ENCODE assay signal across 12 cellular contexts in genomic region chr2:113895301-113895700, GRCh38. TPM values are rescaled to one million over a fixed set of nuclear protein-coding genes. Genes with fewer than 3 reads are reported as not detected.
DNase-seq lines count a peak whose midpoint lies in the region; ATAC-seq and TF ChIP-seq lines count a peak whose summit lies in the region.
"Had no signal": no experiment of that assay in that cellular context is flagged by ENCODE, and none has a peak within 500 bp of the region (broad histone marks: within the 10 kb centered on the region; RNA-seq: fewer than 3 reads in every experiment).

No MANE protein-coding gene starts in this region.

- no peak overlapping the region for H2AFZ ChIP-seq in HCT116 (ENCODE audit: low read depth, low read length, poor library complexity, severe bottlenecking)
- H2AFZ ChIP-seq in mesenchymal stem cell (ENCODE audit: low read depth, low read length), result no peak overlapping the region

- H3K23ac ChIP-seq in mesenchymal stem cell (ENCODE audit: low read length in 2 of 2), result no peak overlapping the region

- no peak overlapping the region for H2AK5ac ChIP-seq in mesenchymal stem cell (ENCODE audit: low read length, severe bottlenecking)

- H3K9ac ChIP-seq in HCT116 (ENCODE audit: low read length), result no peak overlapping the region
- peak overlapping the region; percentile 88 for H3K9ac ChIP-seq in mesenchymal stem cell (ENCODE audit: low read length)

- H3K4me3 ChIP-seq in CD8-positive, alpha-beta memory T cell (ENCODE audit: low read length), result peak overlapping the region; percentile 6
- H3K4me3 ChIP-seq in HCT116 (replicated peaks in 1 of 2; ENCODE audit: low read depth in 1 of 2, low read length in 2 of 2), result no peak overlapping the region
- peak overlapping the region in 1 of 2 experiments; percentile 66 for H3K4me3 ChIP-seq in mesenchymal stem cell (ENCODE audit: insufficient read depth in 1 of 2, low read depth in 1 of 2, low read length in 2 of 2)

- intact Hi-C loops in HCT116 (cut with micrococcal nuclease), result no loop called here
- intact Hi-C loops in activated T-helper 1 cell treated with anti-CD3 and anti-CD28 coated beads, Interleukin-12 subunit alpha, Interleukin-12 subunit beta, Interleukin-2, Interleukin-4 antibody, amounts not matched to agents 30 ng/mL and 10 ng/mL and 1 ng/mL, durations not matched to agents 14 hours and 24 hours and 36 hours (cut with micrococcal nuclease), result loop anchor here (1.0 to 2.0 kb wide), 3 partner anchors 8 to 28 kb away; no protein-coding TSS in a partner anchor

- no peak overlapping the region for H4K91ac ChIP-seq in mesenchymal stem cell (ENCODE audit: low read length)

- CTCF ChIA-PET in CD8-positive, alpha-beta memory T cell (lab: Charles Lee), result no interaction called here
- CTCF ChIA-PET in HCT116 (lab: Charles Lee), result no interaction called here

- H4K8ac ChIP-seq in mesenchymal stem cell (ENCODE audit: low read length), result no peak overlapping the region

- H4K20me1 ChIP-seq in HCT116 (ENCODE audit: insufficient read depth), result no peaks in the 10 kb centered on the region

- WGBS in mesenchymal stem cell, result 88% methylated on average over 3 of the region's 4 CpGs

- TF ChIP-seq RAD21 in HCT116 (IDR thresholded peaks at IDR 0.05; ENCODE audit: low read depth), result no peak

- H3K9me3 Mint-ChIP-seq in CD8-positive, alpha-beta memory T cell, result no peaks in the 10 kb centered on the region
- no peaks in the 10 kb centered on the region for H3K9me3 Mint-ChIP-seq in activated T-helper 1 cell treated with anti-CD3 and anti-CD28 coated beads, Interleukin-12 subunit alpha, Interleukin-12 subunit beta, Interleukin-2, Interleukin-4 antibody, amounts not matched to agents 30 ng/mL and 10 ng/mL and 1 ng/mL, durations not matched to agents 14 hours and 24 hours and 36 hours
- H3K9me3 Mint-ChIP-seq in glutamatergic neuron (ENCODE audit: unreplicated experiment), result peaks cover 4% of the 10 kb centered on the region

- no peaks in the 10 kb centered on the region for H3K9me3 ChIP-seq in CD8-positive, alpha-beta memory T cell (ENCODE audit: low read length)
- no peaks in the 10 kb centered on the region for H3K9me3 ChIP-seq in HCT116 (ENCODE audit: control insufficient read depth in 1 of 2, insufficient read depth in 1 of 2, low read depth in 1 of 2, low read length in 2 of 2)
- H3K9me3 ChIP-seq in mesenchymal stem cell (ENCODE audit: control insufficient read depth, low read length), result no peaks in the 10 kb centered on the region

- H3K27me3 ChIP-seq in CD8-positive, alpha-beta memory T cell (ENCODE audit: insufficient read depth, low read length, poor library complexity, severe bottlenecking), result no peaks in the 10 kb centered on the region
- H3K27me3 ChIP-seq in HCT116 (ENCODE audit: insufficient read depth, low read length) (no peaks in the 10 kb centered on the region), mesenchymal stem cell (ENCODE audit: control insufficient read depth in 1 of 2, insufficient read depth in 1 of 2, low read length in 2 of 2) (no peaks in the 10 kb centered on the region)

- H3K79me1 ChIP-seq in mesenchymal stem cell (replicated peaks; ENCODE audit: low read length, poor library complexity, severe bottlenecking), result no peaks in the 10 kb centered on the region

- no peak overlapping the region for H2BK15ac ChIP-seq in mesenchymal stem cell (ENCODE audit: low read depth, poor library complexity, severe bottlenecking)

- no peaks in the 10 kb centered on the region for H3K27me3 Mint-ChIP-seq in CD8-positive, alpha-beta memory T cell
- no peaks in the 10 kb centered on the region for H3K27me3 Mint-ChIP-seq in activated T-helper 1 cell treated with anti-CD3 and anti-CD28 coated beads, Interleukin-12 subunit alpha, Interleukin-12 subunit beta, Interleukin-2, Interleukin-4 antibody, amounts not matched to agents 30 ng/mL and 10 ng/mL and 1 ng/mL, durations not matched to agents 14 hours and 24 hours and 36 hours (ENCODE audit: insufficient read depth)
- no peaks in the 10 kb centered on the region for H3K27me3 Mint-ChIP-seq in glutamatergic neuron (ENCODE audit: unreplicated experiment)

- H3K4me2 ChIP-seq in HCT116 (ENCODE audit: low read length), result peak overlapping the region; percentile 61; the same call in 1 of the 2 replicates
- no peak overlapping the region for H3K4me2 ChIP-seq in mesenchymal stem cell (ENCODE audit: low read length, poor library complexity, severe bottlenecking)

- TF ChIP-seq POLR2A in HCT116 (IDR thresholded peaks at IDR 0.05; ENCODE audit: borderline replicate concordance, extremely low read depth, insufficient read depth, insufficient read length), result no peak

- no peak overlapping the region for H2BK12ac ChIP-seq in mesenchymal stem cell (ENCODE audit: low read length in 2 of 2)

- H3K27ac ChIP-seq in CD8-positive, alpha-beta memory T cell (ENCODE audit: low read depth, low read length), result no peak overlapping the region
- H3K27ac ChIP-seq in HCT116 (ENCODE audit: low read depth, low read length) (no peak overlapping the region; the same call in 1 of the 2 replicates), mesenchymal stem cell (ENCODE audit: low read length, poor library complexity, severe bottlenecking) (no peak overlapping the region)

- H3K27ac Mint-ChIP-seq in CD8-positive, alpha-beta memory T cell, result peak overlapping the region in 6 of 8 donors; percentile 51 to 91 (median 83)
- peak overlapping the region; percentile 40 for H3K27ac Mint-ChIP-seq in activated T-helper 1 cell treated with anti-CD3 and anti-CD28 coated beads, Interleukin-12 subunit alpha, Interleukin-12 subunit beta, Interleukin-2, Interleukin-4 antibody, amounts not matched to agents 30 ng/mL and 10 ng/mL and 1 ng/mL, durations not matched to agents 14 hours and 24 hours and 36 hours
- no peak overlapping the region for H3K27ac Mint-ChIP-seq in glutamatergic neuron (ENCODE audit: unreplicated experiment)

- no peak overlapping the region for H3K14ac ChIP-seq in mesenchymal stem cell (ENCODE audit: low read length in 2 of 2)

- ATAC-seq in HCT116 (no peak), HG03280 (IDR thresholded peaks at IDR 0.05; ENCODE audit: unreplicated experiment) (no peak), GM21717 (IDR thresholded peaks at IDR 0.05; ENCODE audit: unreplicated experiment) (no peak)

- peaks cover 100% of the 10 kb centered on the region for H3K79me2 ChIP-seq in HCT116 (ENCODE audit: insufficient read depth, low read length)

- no peak overlapping the region for H3K18ac ChIP-seq in mesenchymal stem cell (ENCODE audit: low read depth in 1 of 2, low read length in 2 of 2)

- BruUV-seq in HCT116 (replicated peaks; lab: Mats Ljungman, UMichigan), result no TSS peak

- RAD21 ChIA-PET in HCT116 (lab: Charles Lee; ENCODE audit: low non-redundant PET in 1 of 2, low total read pairs in 2 of 2, uncharacterized antibody in 2 of 2, unreplicated experiment in 2 of 2), result no interaction called here

- no peaks in the 10 kb centered on the region for H3K9me2 ChIP-seq in HCT116 (ENCODE audit: insufficient read depth)

- H3K4me1 Mint-ChIP-seq in CD8-positive, alpha-beta memory T cell, result peaks cover 85 to 94% (median 92%) of the 10 kb centered on the region in 3 donors
- H3K4me1 Mint-ChIP-seq in activated T-helper 1 cell treated with anti-CD3 and anti-CD28 coated beads, Interleukin-12 subunit alpha, Interleukin-12 subunit beta, Interleukin-2, Interleukin-4 antibody, amounts not matched to agents 30 ng/mL and 10 ng/mL and 1 ng/mL, durations not matched to agents 14 hours and 24 hours and 36 hours (ENCODE audit: low read depth), result peaks cover 85% of the 10 kb centered on the region
- peaks cover 25% of the 10 kb centered on the region for H3K4me1 Mint-ChIP-seq in glutamatergic neuron (ENCODE audit: low read depth, unreplicated experiment)

- POLR2A ChIA-PET in CD8-positive, alpha-beta memory T cell (lab: Charles Lee), result interaction anchor here (1.4 kb wide), 1 partner anchor 139 kb away, joined by 3 read pairs; the partner anchor contains the start of gene SLC35F5
- POLR2A ChIA-PET in HCT116 (lab: Charles Lee), result no interaction called here

- H2BK5ac ChIP-seq in mesenchymal stem cell (ENCODE audit: low read depth, low read length, poor library complexity, severe bottlenecking), result no peak overlapping the region

- H3K4me3 Mint-ChIP-seq in CD8-positive, alpha-beta memory T cell, result peak overlapping the region; percentile 80 to 99 (median 93)
- peak overlapping the region; percentile 100 for H3K4me3 Mint-ChIP-seq in activated T-helper 1 cell treated with anti-CD3 and anti-CD28 coated beads, Interleukin-12 subunit alpha, Interleukin-12 subunit beta, Interleukin-2, Interleukin-4 antibody, amounts not matched to agents 30 ng/mL and 10 ng/mL and 1 ng/mL, durations not matched to agents 14 hours and 24 hours and 36 hours
- no peak overlapping the region for H3K4me3 Mint-ChIP-seq in glutamatergic neuron (ENCODE audit: unreplicated experiment)

- H3K36me3 Mint-ChIP-seq in CD8-positive, alpha-beta memory T cell, result peaks cover 0 to 34% (median 20%) of the 10 kb centered on the region in 3 donors
- peaks cover 56% of the 10 kb centered on the region for H3K36me3 Mint-ChIP-seq in activated T-helper 1 cell treated with anti-CD3 and anti-CD28 coated beads, Interleukin-12 subunit alpha, Interleukin-12 subunit beta, Interleukin-2, Interleukin-4 antibody, amounts not matched to agents 30 ng/mL and 10 ng/mL and 1 ng/mL, durations not matched to agents 14 hours and 24 hours and 36 hours (ENCODE audit: low read depth)
- no peaks in the 10 kb centered on the region for H3K36me3 Mint-ChIP-seq in glutamatergic neuron (ENCODE audit: unreplicated experiment)

- no peak for DNase-seq in CD8-positive, alpha-beta memory T cell
- DNase-seq in HCT116 (ENCODE audit: low read depth, low spot score) (no peak), mesenchymal stem cell (no peak), midbrain (lab: John Stamatoyannopoulos, UW) (no peak), glutamatergic neuron (no peak)
- DNase-seq in activated T-helper 1 cell treated with anti-CD3 and anti-CD28 coated beads, Interleukin-12 subunit alpha, Interleukin-12 subunit beta, Interleukin-2, Interleukin-4 antibody, amounts not matched to agents 30 ng/mL and 10 ng/mL and 1 ng/mL, durations not matched to agents 14 hours and 24 hours and 36 hours (ENCODE audit: low spot score), result no peak
- DNase-seq: activated CD8-positive, alpha-beta memory T cell treated with anti-CD3 and anti-CD28 coated beads for 24 hours; NCI-H2029 treated with DMSO at 0.1 percent for 48 hours; SHP77; small intestine had no signal

- H3K4me1 ChIP-seq in CD8-positive, alpha-beta memory T cell (ENCODE audit: insufficient read depth, low read length), result peaks cover 86% of the 10 kb centered on the region
- H3K4me1 ChIP-seq in HCT116 (ENCODE audit: control insufficient read depth in 1 of 2, insufficient read depth in 2 of 2, low read length in 2 of 2) (peaks cover 41 to 44% of the 10 kb centered on the region in 2 experiments), mesenchymal stem cell (ENCODE audit: control insufficient read depth, insufficient read depth, low read depth, low read length) (peaks cover 6% of the 10 kb centered on the region)

- H3K4ac ChIP-seq in mesenchymal stem cell (ENCODE audit: low read depth in 1 of 2, low read length in 2 of 2), result no peak overlapping the region

- H3K36me3 ChIP-seq in CD8-positive, alpha-beta memory T cell (ENCODE audit: insufficient read depth, low read length), result no peaks in the 10 kb centered on the region
- H3K36me3 ChIP-seq in HCT116 (ENCODE audit: control insufficient read depth in 1 of 2, insufficient read depth in 2 of 2, low read length in 2 of 2), result no peaks in the 10 kb centered on the region; a peak in 1 of 4 replicates
- peaks cover 0 to 17% of the 10 kb centered on the region in 2 experiments for H3K36me3 ChIP-seq in mesenchymal stem cell (ENCODE audit: control insufficient read depth in 1 of 2, insufficient read depth in 2 of 2, low read depth in 1 of 2, low read length in 2 of 2)

- TF ChIP-seq CTCF in HCT116 (IDR thresholded peaks at IDR 0.05 in 2 of 3, conservative IDR thresholded peaks at IDR 0.05 in 1 of 3; ENCODE audit: borderline replicate concordance in 1 of 3, insufficient read depth in 1 of 3, low read depth in 2 of 3, low read length in 2 of 3), result no peak
- TF ChIP-seq CTCF in glutamatergic neuron (IDR thresholded peaks at IDR 0.05; ENCODE audit: partially characterized antibody, unreplicated experiment), result no peak

- no peak overlapping the region for H2BK120ac ChIP-seq in mesenchymal stem cell (ENCODE audit: low read depth, low read length)

RNA-seq across cellular contexts. Expression of gene ACTR3, which starts 5.4 kb away (rescaled TPM):
- total RNA-seq in CD8-positive, alpha-beta memory T cell, result 100 to 1,000 TPM; 512 to 532 TPM
- polyA plus RNA-seq in CD8-positive, alpha-beta memory T cell, result 478 TPM
- total RNA-seq in HCT116 (2021; ENCODE audit: unreplicated experiment) (232 TPM), glutamatergic neuron (ENCODE audit: unreplicated experiment) (154 TPM)
- 152 and 169 TPM in 2 replicates for polyA plus RNA-seq in HCT116 (2012)
- 440 and 451 TPM in 2 replicates for total RNA-seq in activated T-helper 1 cell treated with anti-CD3 and anti-CD28 coated beads, Interleukin-12 subunit alpha, Interleukin-12 subunit beta, Interleukin-2, Interleukin-4 antibody, amounts not matched to agents 30 ng/mL and 10 ng/mL and 1 ng/mL, durations not matched to agents 14 hours and 24 hours and 36 hours
- 208 TPM for polyA plus RNA-seq in mesenchymal stem cell (2013, experiment 1 of 2)
- polyA plus RNA-seq in mesenchymal stem cell (2013, experiment 2 of 2), result 206 TPM
